In the genomic region with DNA sequence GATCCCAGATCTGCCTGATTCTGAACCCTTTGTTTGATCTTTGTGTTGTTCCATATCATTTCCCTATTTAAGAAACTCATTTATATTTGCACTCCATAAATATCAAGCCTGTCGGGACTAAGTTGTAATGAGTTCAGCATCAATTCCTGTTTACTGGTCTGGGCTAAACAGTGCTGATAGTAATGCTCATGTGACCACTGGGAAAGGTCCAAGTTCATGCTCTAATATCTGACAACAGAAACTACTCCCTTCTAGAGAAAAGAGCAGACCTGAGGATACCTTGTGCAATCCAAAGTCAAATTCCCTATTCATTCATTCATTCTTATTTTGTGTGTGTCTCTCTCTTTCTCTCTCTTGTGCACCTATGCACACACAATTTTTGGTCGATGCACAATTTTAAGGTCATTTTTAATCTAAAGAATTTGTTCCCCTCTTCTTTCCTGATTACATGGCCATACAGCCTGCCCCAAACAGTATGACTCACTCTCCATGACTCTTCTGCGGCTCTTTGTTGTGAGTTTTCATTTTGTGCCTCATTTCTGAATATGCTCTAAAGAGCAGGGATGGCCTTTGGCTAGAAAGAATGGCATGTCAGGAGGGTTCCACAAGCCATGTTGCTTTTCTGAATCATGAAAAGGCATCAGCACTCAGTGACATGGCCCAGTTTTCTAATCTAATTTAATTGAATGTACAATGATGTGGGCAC, we compare ENCODE assay signal across 22 cellular contexts.
A peak's percentile ranks its signal among the peaks of the same experiment; 100 is the strongest.
DNase-seq lines count a peak whose midpoint lies in the region; ATAC-seq and TF ChIP-seq lines count a peak whose summit lies in the region.
"Had no signal": no experiment of that assay in that cellular context is flagged by ENCODE, and none has a peak within 500 bp of the region (broad histone marks: within the 10 kb centered on the region; RNA-seq: fewer than 3 reads in every experiment).

No MANE protein-coding gene starts in this region.

- no peaks in the 10 kb centered on the region for H4K20me1 ChIP-seq in SK-N-SH (ENCODE audit: insufficient read depth)

- no peaks in the 10 kb centered on the region for H3F3A ChIP-seq in SK-N-SH (replicated peaks; ENCODE audit: insufficient read depth)

- H3K36me3 ChIP-seq in SK-N-SH (replicated peaks in 1 of 2; ENCODE audit: control insufficient read depth in 1 of 2, insufficient read depth in 2 of 2, low read length in 1 of 2) = no peaks in the 10 kb centered on the region
- H3K36me3 ChIP-seq in mesodermal cell (ENCODE audit: control insufficient read depth, insufficient read depth, low read length) = no peaks in the 10 kb centered on the region
- H3K36me3 ChIP-seq: left ventricle myocardium inferior, right atrium auricular region, tibial artery had no signal

- no peaks in the 10 kb centered on the region for H3K27me3 Mint-ChIP-seq in activated CD4-positive, alpha-beta T cell treated with anti-CD3 and anti-CD28 coated beads, Interleukin-2, amount 10 ng/mL, durations not matched to agents 24 days and 14 days
- H3K27me3 Mint-ChIP-seq: activated B cell treated with CpG ODN at 0.5 μM for 24 hours; activated naive CD8-positive, alpha-beta T cell treated with anti-CD3 and anti-CD28 coated beads, Interleukin-2, amount 10 ng/mL, durations not matched to agents 7 days and 5 days had no signal

- H3K4me1 ChIP-seq in SK-N-SH (ENCODE audit: control insufficient read depth in 1 of 2, insufficient read depth in 2 of 2, low read depth in 1 of 2, low read length in 1 of 2) (no peaks in the 10 kb centered on the region), mesodermal cell (ENCODE audit: control insufficient read depth, insufficient read depth, low read length, poor library complexity, severe bottlenecking) (no peaks in the 10 kb centered on the region)
- H3K4me1 ChIP-seq: left ventricle myocardium inferior, right atrium auricular region, tibial artery had no signal

- no peak for ATAC-seq in GM19395 (IDR thresholded peaks at IDR 0.05; ENCODE audit: unreplicated experiment)

- no peaks in the 10 kb centered on the region for H3K36me3 Mint-ChIP-seq in activated CD4-positive, alpha-beta T cell treated with anti-CD3 and anti-CD28 coated beads, Interleukin-2, amount 10 ng/mL, durations not matched to agents 24 days and 14 days (ENCODE audit: low read depth)
- H3K36me3 Mint-ChIP-seq: activated naive CD8-positive, alpha-beta T cell treated with anti-CD3 and anti-CD28 coated beads, Interleukin-2, amount 10 ng/mL, durations not matched to agents 7 days and 5 days had no signal

- TF ChIP-seq RAD21 in SK-N-SH (IDR thresholded peaks at IDR 0.05; ENCODE audit: low read length) = no peak

- no peak overlapping the region for H3K4me2 ChIP-seq in SK-N-SH

- H3K27ac Mint-ChIP-seq in activated CD4-positive, alpha-beta T cell treated with anti-CD3 and anti-CD28 coated beads, Interleukin-2, amount 10 ng/mL, durations not matched to agents 24 days and 14 days = no peak overlapping the region
- H3K27ac Mint-ChIP-seq: activated B cell treated with CpG ODN at 0.5 μM for 24 hours; activated naive CD8-positive, alpha-beta T cell treated with anti-CD3 and anti-CD28 coated beads, Interleukin-2, amount 10 ng/mL, durations not matched to agents 7 days and 5 days; endodermal cell had no signal

- peaks cover 3% of the 10 kb centered on the region for H3K9me3 Mint-ChIP-seq in activated CD4-positive, alpha-beta T cell treated with anti-CD3 and anti-CD28 coated beads, Interleukin-2, amount 10 ng/mL, durations not matched to agents 24 days and 14 days
- H3K9me3 Mint-ChIP-seq: activated B cell treated with CpG ODN at 0.5 μM for 24 hours; activated naive CD8-positive, alpha-beta T cell treated with anti-CD3 and anti-CD28 coated beads, Interleukin-2, amount 10 ng/mL, durations not matched to agents 7 days and 5 days; endodermal cell had no signal

- no peak overlapping the region for H2AFZ ChIP-seq in SK-N-SH (ENCODE audit: low read depth)

- no peaks in the 10 kb centered on the region for H3K4me1 Mint-ChIP-seq in activated CD4-positive, alpha-beta T cell treated with anti-CD3 and anti-CD28 coated beads, Interleukin-2, amount 10 ng/mL, durations not matched to agents 24 days and 14 days
- H3K4me1 Mint-ChIP-seq: activated B cell treated with CpG ODN at 0.5 μM for 24 hours; activated naive CD8-positive, alpha-beta T cell treated with anti-CD3 and anti-CD28 coated beads, Interleukin-2, amount 10 ng/mL, durations not matched to agents 7 days and 5 days; endodermal cell had no signal

- 30% methylated on average over 3 of the region's 3 CpGs for WGBS in SK-N-SH (ENCODE audit: low lambda C conversion rate)
- WGBS in mesodermal cell (ENCODE audit: insufficient coverage in 2 of 2), 2 experiments = 60% methylated on average over 1 of the region's 3 CpGs; no CpG with 5 or more reads in 1 of the 2 experiments

- no peaks in the 10 kb centered on the region for H3K9me2 ChIP-seq in SK-N-SH

- H3K9ac ChIP-seq in SK-N-SH = no peak overlapping the region

- H3K4me3 ChIP-seq in SK-N-SH (ENCODE audit: low read depth in 2 of 2, low read length in 1 of 2) (no peak overlapping the region), epithelial cell of esophagus (ENCODE audit: low read length) (no peak overlapping the region), mesodermal cell (ENCODE audit: extremely low read depth, insufficient read depth, low read length, poor library complexity, severe bottlenecking) (no peak overlapping the region)
- H3K4me3 ChIP-seq: left ventricle myocardium inferior, right atrium auricular region, tibial artery had no signal

- POLR2A ChIA-PET in SK-N-SH (lab: Yijun Ruan, JAX) = no interaction called here

- CTCF ChIA-PET in SK-N-SH (lab: Yijun Ruan, JAX) = no interaction called here

- no peak overlapping the region for H3K27ac ChIP-seq in SK-N-SH (ENCODE audit: low read depth in 2 of 2, low read length in 1 of 2)
- peak overlapping the region; percentile 36 for H3K27ac ChIP-seq in mesodermal cell (ENCODE audit: low read depth, low read length, severe bottlenecking)
- H3K27ac ChIP-seq: left ventricle myocardium inferior, right atrium auricular region, tibial artery had no signal

- no peak overlapping the region for H3K4me3 Mint-ChIP-seq in activated CD4-positive, alpha-beta T cell treated with anti-CD3 and anti-CD28 coated beads, Interleukin-2, amount 10 ng/mL, durations not matched to agents 24 days and 14 days
- H3K4me3 Mint-ChIP-seq: activated B cell treated with CpG ODN at 0.5 μM for 24 hours; activated naive CD8-positive, alpha-beta T cell treated with anti-CD3 and anti-CD28 coated beads, Interleukin-2, amount 10 ng/mL, durations not matched to agents 7 days and 5 days; endodermal cell had no signal

- TF ChIP-seq CTCF in SK-N-SH (IDR thresholded peaks at IDR 0.05) (no peak), epithelial cell of esophagus (IDR thresholded peaks at IDR 0.05; ENCODE audit: insufficient read depth, low read depth, low read length, missing control alignments) (no peak), GM13977 (IDR thresholded peaks at IDR 0.05; ENCODE audit: extremely low read depth, insufficient read depth, missing control alignments) (no peak)

- H3K9me3 ChIP-seq in SK-N-SH (no peaks in the 10 kb centered on the region), mesodermal cell (ENCODE audit: control insufficient read depth, low read length) (no peaks in the 10 kb centered on the region)
- H3K9me3 ChIP-seq: left ventricle myocardium inferior, right atrium auricular region, tibial artery had no signal

- in situ Hi-C loops in GM13977 (cut with MboI; ENCODE audit: low pct_unique_long_range_greater_than_20kb, low sequenced_read_pairs, unreplicated experiment) = no loop called here

- DNase-seq in ELR (ENCODE audit: low read depth) = peak; percentile 54
- peak; percentile 2 for DNase-seq in SK-N-SH
- peak; percentile 25 for DNase-seq in epithelial cell of esophagus (ENCODE audit: low read depth)
- DNase-seq in GM13977 (ENCODE audit: low spot score) = no peak
- DNase-seq in NCI-H748 (lab: John Stamatoyannopoulos, UW; ENCODE audit: unreplicated experiment) = no peak
- no peak for DNase-seq in activated CD4-positive, alpha-beta T cell treated with anti-CD3 and anti-CD28 coated beads, Interleukin-2, amount 10 ng/mL, durations not matched to agents 24 days and 14 days
- DNase-seq: activated B cell treated with CpG ODN at 0.5 μM for 24 hours; activated naive CD8-positive, alpha-beta T cell treated with anti-CD3 and anti-CD28 coated beads, Interleukin-2, amount 10 ng/mL, durations not matched to agents 7 days and 5 days; cerebellar nuclear complex; endodermal cell; left ventricle myocardium inferior; NCI-H1092; NCI-H2081 treated with DMSO at 0.1 percent for 48 hours; NCI-H510A treated with DMSO at 0.1 percent for 48 hours; occipital lobe; Right ventricle myocardium superior; stimulated activated naive CD4-positive, alpha-beta T cell treated with Interleukin-2 at 50 U/mL for 16 hours; T-helper 2 cell; tibial artery had no signal

- no peaks in the 10 kb centered on the region for H3K27me3 ChIP-seq in SK-N-SH (ENCODE audit: insufficient read depth)
- H3K27me3 ChIP-seq: right atrium auricular region, tibial artery had no signal

- no peaks in the 10 kb centered on the region for H3K79me2 ChIP-seq in SK-N-SH (ENCODE audit: insufficient read depth)

- no peak for TF ChIP-seq EP300 in SK-N-SH (IDR thresholded peaks at IDR 0.05; ENCODE audit: borderline replicate concordance in 1 of 2, low read depth in 1 of 2, low read length in 1 of 2)

- intact Hi-C loops in activated CD4-positive, alpha-beta T cell treated with anti-CD3 and anti-CD28 coated beads, Interleukin-2, amount 10 ng/mL, durations not matched to agents 24 days and 14 days (cut with micrococcal nuclease) = no loop called here

TF ChIP-seq in SK-N-SH, 30 proteins besides CTCF, POLR2A, EP300 and RAD21:
- peak; percentile 15; the same call in 1 of the 2 replicates for TF ChIP-seq FOSL2 (IDR thresholded peaks at IDR 0.05; ENCODE audit: borderline replicate concordance, low read depth)
- TF ChIP-seq, protein P1, sequence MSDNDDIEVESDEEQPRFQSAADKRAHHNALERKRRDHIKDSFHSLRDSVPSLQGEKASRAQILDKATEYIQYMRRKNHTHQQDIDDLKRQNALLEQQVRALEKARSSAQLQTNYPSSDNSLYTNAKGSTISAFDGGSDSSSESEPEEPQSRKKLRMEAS (IDR thresholded peaks at IDR 0.05; ENCODE audit: low read depth) = no peak

Comparison
In these comparisons a context has a peak if more than half of its experiments do, and no peak if none do; other contexts are left out.
1. DNase-seq: peak in ELR (single experiment), SK-N-SH (single experiment) and epithelial cell of esophagus (single experiment); none in GM13977 (single experiment), NCI-H748 (single experiment) and activated CD4-positive, alpha-beta T cell treated with anti-CD3 and anti-CD28 coated beads, Interleukin-2, amount 10 ng/mL, durations not matched to agents 24 days and 14 days (single experiment).